Comparison of ENCODE assay signal across 18 cellular contexts in genomic region chr7:121437470-121437869, GRCh38. TPM values are rescaled to one million over a fixed set of nuclear protein-coding genes. Genes with fewer than 3 reads are reported as not detected.
DNase-seq lines count a peak whose midpoint lies in the region; FAIRE-seq and TF ChIP-seq lines count a peak whose summit lies in the region.
"Had no signal": no experiment of that assay in that cellular context is flagged by ENCODE, and none has a peak within 500 bp of the region (broad histone marks: within the 10 kb centered on the region; RNA-seq: fewer than 3 reads in every experiment).

No MANE protein-coding gene starts in this region.

- H3K36me3 Mint-ChIP-seq in activated T-helper 1 cell treated with anti-CD3 and anti-CD28 coated beads, Interleukin-12 subunit alpha, Interleukin-12 subunit beta, Interleukin-2, Interleukin-4 antibody, amounts not matched to agents 30 ng/mL and 10 ng/mL and 1 ng/mL, durations not matched to agents 14 hours and 24 hours and 36 hours (ENCODE audit: low read depth), result peaks cover 18% of the 10 kb centered on the region
- H3K36me3 Mint-ChIP-seq: CD8-positive, alpha-beta T cell had no signal

- no peak overlapping the region for H3K9ac ChIP-seq in kidney (ENCODE audit: low read length in 2 of 2)
- H3K9ac ChIP-seq: GM23248 had no signal

- H3K27me3 ChIP-seq in cardiac muscle cell (no peaks in the 10 kb centered on the region), right atrium auricular region (no peaks in the 10 kb centered on the region), uterus (no peaks in the 10 kb centered on the region)
- H3K27me3 ChIP-seq: neutrophil, tibial nerve had no signal

- peak overlapping the region; percentile 68 for H3K4me3 Mint-ChIP-seq in activated T-helper 1 cell treated with anti-CD3 and anti-CD28 coated beads, Interleukin-12 subunit alpha, Interleukin-12 subunit beta, Interleukin-2, Interleukin-4 antibody, amounts not matched to agents 30 ng/mL and 10 ng/mL and 1 ng/mL, durations not matched to agents 14 hours and 24 hours and 36 hours

- FAIRE-seq in kidney (lab: Jason Lieb, UNC), result no peak
- FAIRE-seq: GM18507 had no signal

- WGBS in mesodermal cell (ENCODE audit: insufficient coverage in 2 of 2), 2 experiments, result 88 to 100% methylated on average over 4 of the region's 6 CpGs

- peak overlapping the region; percentile 86 for H3K27ac ChIP-seq in cardiac muscle cell
- H3K27ac ChIP-seq in right atrium auricular region, result no peak overlapping the region
- H3K27ac ChIP-seq in mesodermal cell (ENCODE audit: low read depth, low read length, severe bottlenecking), result peak overlapping the region; percentile 90
- H3K27ac ChIP-seq in uterus, result peak overlapping the region; percentile 60 to 78
- no peak overlapping the region for H3K27ac ChIP-seq in kidney (ENCODE audit: low read depth in 2 of 2, low read length in 2 of 2)
- H3K27ac ChIP-seq: GM23248, neutrophil had no signal

- DNase-seq in cardiac muscle cell (ENCODE audit: low read depth in 1 of 2, low spot score in 1 of 2), result no peak
- no peak for DNase-seq in right atrium auricular region (ENCODE audit: low spot score)
- no peak for DNase-seq in activated T-helper 1 cell treated with anti-CD3 and anti-CD28 coated beads, Interleukin-12 subunit alpha, Interleukin-12 subunit beta, Interleukin-2, Interleukin-4 antibody, amounts not matched to agents 30 ng/mL and 10 ng/mL and 1 ng/mL, durations not matched to agents 14 hours and 24 hours and 36 hours (ENCODE audit: low spot score)
- DNase-seq in uterus, result no peak
- no peak for DNase-seq in SHP77 treated with DMSO at 0.1 percent for 48 hours (lab: John Stamatoyannopoulos, UW)
- no peak for DNase-seq in NCI-H345 treated with DMSO at 0.1 percent for 48 hours (lab: John Stamatoyannopoulos, UW; ENCODE audit: unreplicated experiment)
- DNase-seq in kidney, result no peak
- DNase-seq: ACHN; activated CD4-positive, CD25-positive, alpha-beta regulatory T cell; activated effector memory CD4-positive, alpha-beta T cell treated with anti-CD3 and anti-CD28 coated beads, Interleukin-2, amount 50 U/mL, for 16 hours; CD8-positive, alpha-beta T cell; hypothalamus; stimulated activated naive CD8-positive, alpha-beta T cell treated with anti-CD3 and anti-CD28 coated beads, Interleukin-15, Interleukin-2, amounts not matched to agents 100 U/mL and 50 U/mL, for 24 hours had no signal

- TF ChIP-seq CTCF in cardiac muscle cell (IDR thresholded peaks at IDR 0.05; ENCODE audit: low read depth, low read length), result no peak
- TF ChIP-seq CTCF in right atrium auricular region (IDR thresholded peaks at IDR 0.05), result no peak
- TF ChIP-seq CTCF in uterus (IDR thresholded peaks at IDR 0.05), result no peak
- no peak for TF ChIP-seq CTCF in kidney (IDR thresholded peaks at IDR 0.05; ENCODE audit: borderline replicate concordance, extremely low read depth, insufficient read depth)

- H3K36me3 ChIP-seq in cardiac muscle cell (no peaks in the 10 kb centered on the region), right atrium auricular region (no peaks in the 10 kb centered on the region), mesodermal cell (ENCODE audit: control insufficient read depth, insufficient read depth, low read length) (no peaks in the 10 kb centered on the region), uterus (no peaks in the 10 kb centered on the region), kidney (ENCODE audit: control insufficient read depth in 1 of 2, insufficient read depth in 2 of 2, low read length in 2 of 2) (no peaks in the 10 kb centered on the region)
- H3K36me3 ChIP-seq: neutrophil, tibial nerve had no signal

- H3K4me1 Mint-ChIP-seq in activated T-helper 1 cell treated with anti-CD3 and anti-CD28 coated beads, Interleukin-12 subunit alpha, Interleukin-12 subunit beta, Interleukin-2, Interleukin-4 antibody, amounts not matched to agents 30 ng/mL and 10 ng/mL and 1 ng/mL, durations not matched to agents 14 hours and 24 hours and 36 hours (ENCODE audit: low read depth), result peaks cover 42% of the 10 kb centered on the region

- peaks cover 30% of the 10 kb centered on the region for H3K9me3 Mint-ChIP-seq in activated T-helper 1 cell treated with anti-CD3 and anti-CD28 coated beads, Interleukin-12 subunit alpha, Interleukin-12 subunit beta, Interleukin-2, Interleukin-4 antibody, amounts not matched to agents 30 ng/mL and 10 ng/mL and 1 ng/mL, durations not matched to agents 14 hours and 24 hours and 36 hours
- H3K9me3 Mint-ChIP-seq: CD8-positive, alpha-beta T cell had no signal

- H3K4me1 ChIP-seq in cardiac muscle cell (ENCODE audit: low read depth) (peaks cover 7% of the 10 kb centered on the region), right atrium auricular region (peaks cover 0 to 12% of the 10 kb centered on the region in 2 donors), mesodermal cell (ENCODE audit: control insufficient read depth, insufficient read depth, low read length, poor library complexity, severe bottlenecking) (peaks cover 8% of the 10 kb centered on the region), uterus (no peaks in the 10 kb centered on the region), kidney (ENCODE audit: control insufficient read depth in 1 of 2, insufficient read depth in 1 of 2, low read depth in 1 of 2, low read length in 2 of 2) (peaks cover 0 to 4% of the 10 kb centered on the region in 2 donors)

- H3K9me3 ChIP-seq in cardiac muscle cell (ENCODE audit: low read depth), result no peaks in the 10 kb centered on the region
- H3K9me3 ChIP-seq in right atrium auricular region, result no peaks in the 10 kb centered on the region
- no peaks in the 10 kb centered on the region for H3K9me3 ChIP-seq in mesodermal cell (ENCODE audit: control insufficient read depth, low read length)
- no peaks in the 10 kb centered on the region for H3K9me3 ChIP-seq in uterus
- no peaks in the 10 kb centered on the region for H3K9me3 ChIP-seq in kidney (ENCODE audit: control insufficient read depth in 1 of 2, low read length in 2 of 2)
- H3K9me3 ChIP-seq: neutrophil, tibial nerve had no signal

- no peak overlapping the region for H3K27ac Mint-ChIP-seq in activated T-helper 1 cell treated with anti-CD3 and anti-CD28 coated beads, Interleukin-12 subunit alpha, Interleukin-12 subunit beta, Interleukin-2, Interleukin-4 antibody, amounts not matched to agents 30 ng/mL and 10 ng/mL and 1 ng/mL, durations not matched to agents 14 hours and 24 hours and 36 hours

- no peak for TF ChIP-seq POLR2A in uterus (IDR thresholded peaks at IDR 0.05)

- H3K4me3 ChIP-seq in cardiac muscle cell (no peak overlapping the region), right atrium auricular region (no peak overlapping the region), mesodermal cell (ENCODE audit: extremely low read depth, insufficient read depth, low read length, poor library complexity, severe bottlenecking) (no peak overlapping the region), uterus (no peak overlapping the region), kidney (ENCODE audit: low read length in 2 of 2) (peak overlapping the region in 1 of 2 donors; percentile 45)

- no peaks in the 10 kb centered on the region for H3K27me3 Mint-ChIP-seq in activated T-helper 1 cell treated with anti-CD3 and anti-CD28 coated beads, Interleukin-12 subunit alpha, Interleukin-12 subunit beta, Interleukin-2, Interleukin-4 antibody, amounts not matched to agents 30 ng/mL and 10 ng/mL and 1 ng/mL, durations not matched to agents 14 hours and 24 hours and 36 hours (ENCODE audit: insufficient read depth)

- intact Hi-C loops in activated T-helper 1 cell treated with anti-CD3 and anti-CD28 coated beads, Interleukin-12 subunit alpha, Interleukin-12 subunit beta, Interleukin-2, Interleukin-4 antibody, amounts not matched to agents 30 ng/mL and 10 ng/mL and 1 ng/mL, durations not matched to agents 14 hours and 24 hours and 36 hours (cut with micrococcal nuclease), result loop anchor here (2.0 to 5.0 kb wide), 2 partner anchors 67 to 160 kb away; no protein-coding TSS in a partner anchor
- intact Hi-C loops in uterus (cut with DNase I; ENCODE audit: low total_unique reads) (no loop called here), kidney (cut with DNase I) (no loop called here)

RNA-seq across cellular contexts. Expression of gene FAM3C, which starts 41.4 kb away (rescaled TPM):
- total RNA-seq in cardiac muscle cell (28.0 and 33.2 TPM in 2 replicates), right atrium auricular region (10 to 100 TPM; 45.9 to 69.8 TPM), uterus (100 to 1,000 TPM in 1 of 4 donors, 10 to 100 TPM in 3; 36.1 to 104 (median 65.8) TPM), kidney (82.6 TPM)
- polyA plus RNA-seq in cardiac muscle cell (56.9 and 70.1 TPM in 2 replicates), kidney (ENCODE audit: insufficient read depth, low read depth, low replicate concordance) (49.5 TPM)
- total RNA-seq in activated T-helper 1 cell treated with anti-CD3 and anti-CD28 coated beads, Interleukin-12 subunit alpha, Interleukin-12 subunit beta, Interleukin-2, Interleukin-4 antibody, amounts not matched to agents 30 ng/mL and 10 ng/mL and 1 ng/mL, durations not matched to agents 14 hours and 24 hours and 36 hours, result 103 and 114 TPM in 2 replicates
- 66.5 TPM for polyA plus RNA-seq in mesodermal cell (2013, experiment 1 of 2)
- 72.1 TPM for polyA plus RNA-seq in mesodermal cell (2013, experiment 2 of 2)

Comparison
In these comparisons a context has a peak if more than half of its experiments do, and no peak if none do; other contexts are left out.
1. H3K27ac ChIP-seq: peak in cardiac muscle cell (single experiment), mesodermal cell (single experiment) and uterus (2 of 2); none in right atrium auricular region (0 of 2) and kidney (0 of 2).